9 cellular contexts compared by ENCODE assay signal in genomic region chr5:125835293-125836172, GRCh38.
DNase-seq lines count a peak whose midpoint lies in the region; ATAC-seq, FAIRE-seq and TF ChIP-seq lines count a peak whose summit lies in the region.
"Had no signal": no experiment of that assay in that cellular context is flagged by ENCODE, and none has a peak within 500 bp of the region (broad histone marks: within the 10 kb centered on the region; RNA-seq: fewer than 3 reads in every experiment).

No MANE protein-coding gene starts in this region.

- peak; percentile 88 for ATAC-seq in HG03520 (IDR thresholded peaks at IDR 0.05; ENCODE audit: unreplicated experiment)
- ATAC-seq in body of pancreas = peak; percentile 79
- ATAC-seq in natural killer cell = no peak
- no peak for ATAC-seq in activated T-cell treated with anti-CD3 and anti-CD28 coated beads, Interleukin-2, amount 50 U/mL, for 4 hours

- no peaks in the 10 kb centered on the region for H3K27me3 ChIP-seq in body of pancreas

- H3K4me3 Mint-ChIP-seq in natural killer cell = no peak overlapping the region
- no peak overlapping the region for H3K4me3 Mint-ChIP-seq in activated T-cell treated with anti-CD3 and anti-CD28 coated beads, Interleukin-2, amount 50 U/mL, for 4 hours
- H3K4me3 Mint-ChIP-seq: dendritic cell treated with granulocyte-macrophage colony-stimulating factor and Interleukin-4, amounts not matched to agents 40 ng/mL and 50 ng/mL, for 4 days had no signal

- FAIRE-seq in GM19239 (lab: Jason Lieb, UNC) = no peak

- no peaks in the 10 kb centered on the region for H3K36me3 Mint-ChIP-seq in natural killer cell
- H3K36me3 Mint-ChIP-seq in activated T-cell treated with anti-CD3 and anti-CD28 coated beads, Interleukin-2, amount 50 U/mL, for 4 hours (ENCODE audit: insufficient read depth) = no peaks in the 10 kb centered on the region

- no peak overlapping the region for H3K27ac Mint-ChIP-seq in natural killer cell
- H3K27ac Mint-ChIP-seq: dendritic cell treated with granulocyte-macrophage colony-stimulating factor and Interleukin-4, amounts not matched to agents 40 ng/mL and 50 ng/mL, for 4 days had no signal

- no peak for DNase-seq in AG04449 (ENCODE audit: low read depth, low spot score)
- peak; percentile 1 for DNase-seq in GM19239 (ENCODE audit: insufficient read length, low spot score)
- peak; percentile 57 to 63 (median 59) for DNase-seq in body of pancreas
- peak; percentile 56 for DNase-seq in inferior parietal cortex (ENCODE audit: extremely low spot score)
- peak; percentile 72 for DNase-seq in superior temporal gyrus (ENCODE audit: extremely low spot score)
- DNase-seq in natural killer cell = no peak
- no peak for DNase-seq in activated T-cell treated with anti-CD3 and anti-CD28 coated beads, Interleukin-2, amount 50 U/mL, for 4 hours

- intact Hi-C loops in body of pancreas (cut with DNase I) = no loop called here
- intact Hi-C loops in natural killer cell (cut with micrococcal nuclease) = no loop called here

- no peaks in the 10 kb centered on the region for H3K36me3 ChIP-seq in body of pancreas (replicated peaks in 1 of 2; ENCODE audit: insufficient read depth in 1 of 2, low read depth in 2 of 2)

- no peak overlapping the region for H3K4me3 ChIP-seq in AG04449 (ENCODE audit: low read depth, low read length)
- H3K4me3 ChIP-seq in body of pancreas = no peak overlapping the region

- CTCF ChIA-PET in AG04449 (lab: Yijun Ruan, JAX) = interaction anchor here (1.0 kb wide), 1 partner anchor 22 kb away, joined by 3 read pairs; no protein-coding TSS in a partner anchor

- H3K27ac ChIP-seq in body of pancreas = no peak overlapping the region

- H3K27me3 Mint-ChIP-seq in natural killer cell (ENCODE audit: low read depth in 2 of 2) = no peaks in the 10 kb centered on the region
- H3K27me3 Mint-ChIP-seq in activated T-cell treated with anti-CD3 and anti-CD28 coated beads, Interleukin-2, amount 50 U/mL, for 4 hours (ENCODE audit: low read depth) = no peaks in the 10 kb centered on the region
- H3K27me3 Mint-ChIP-seq: dendritic cell treated with granulocyte-macrophage colony-stimulating factor and Interleukin-4, amounts not matched to agents 40 ng/mL and 50 ng/mL, for 4 days had no signal

- H3K4me1 ChIP-seq in body of pancreas = peaks cover 9% of the 10 kb centered on the region

- peaks cover 0 to 5% (median 0%) of the 10 kb centered on the region in 3 donors for H3K9me3 ChIP-seq in body of pancreas

- H3K4me1 Mint-ChIP-seq in natural killer cell = no peaks in the 10 kb centered on the region
- H3K4me1 Mint-ChIP-seq in activated T-cell treated with anti-CD3 and anti-CD28 coated beads, Interleukin-2, amount 50 U/mL, for 4 hours (ENCODE audit: low read depth) = no peaks in the 10 kb centered on the region

- TF ChIP-seq POLR2A in body of pancreas (IDR thresholded peaks at IDR 0.05) = no peak

- WGBS in body of pancreas, 2 donors = 8 to 11% methylated on average over 11 of the region's 11 CpGs

- peak; percentile 24 for TF ChIP-seq CTCF in AG04449 (IDR thresholded peaks at IDR 0.05; ENCODE audit: insufficient read depth, low read length, missing control alignments)
- peak; percentile 56 to 86 (median 74) for TF ChIP-seq CTCF in body of pancreas (IDR thresholded peaks at IDR 0.05)
- TF ChIP-seq CTCF in natural killer cell (IDR thresholded peaks at IDR 0.05) = no peak

- H3K9me3 Mint-ChIP-seq in natural killer cell = peaks cover 2 to 7% of the 10 kb centered on the region in 2 donors
- peaks cover 14% of the 10 kb centered on the region for H3K9me3 Mint-ChIP-seq in activated T-cell treated with anti-CD3 and anti-CD28 coated beads, Interleukin-2, amount 50 U/mL, for 4 hours

- POLR2A ChIA-PET in AG04449 (lab: Yijun Ruan, JAX) = no interaction called here

Comparison
In these comparisons a context has a peak if more than half of its experiments do, and no peak if none do; other contexts are left out.
1. DNase-seq: peak in GM19239 (single experiment), body of pancreas (4 of 4), inferior parietal cortex (single experiment) and superior temporal gyrus (single experiment); none in AG04449 (single experiment), natural killer cell (single experiment) and activated T-cell treated with anti-CD3 and anti-CD28 coated beads, Interleukin-2, amount 50 U/mL, for 4 hours (single experiment).
2. ATAC-seq: peak in HG03520 (single experiment) and body of pancreas (single experiment); none in natural killer cell (0 of 3) and activated T-cell treated with anti-CD3 and anti-CD28 coated beads, Interleukin-2, amount 50 U/mL, for 4 hours (0 of 2).